Comparison of ENCODE assay signal across 14 cellular contexts in genomic region chr12:83827860-83828259, GRCh38.
DNase-seq lines count a peak whose midpoint lies in the region; ATAC-seq, FAIRE-seq and TF ChIP-seq lines count a peak whose summit lies in the region.
"Had no signal": no experiment of that assay in that cellular context is flagged by ENCODE, and none has a peak within 500 bp of the region (broad histone marks: within the 10 kb centered on the region; RNA-seq: fewer than 3 reads in every experiment).

No MANE protein-coding gene starts in this region.

- no peaks in the 10 kb centered on the region for H3K36me3 ChIP-seq in GM12878 (ENCODE audit: control insufficient read depth in 2 of 2, insufficient read depth in 2 of 2, low read length in 1 of 2)
- no peaks in the 10 kb centered on the region for H3K36me3 ChIP-seq in keratinocyte (ENCODE audit: control insufficient read depth in 2 of 2, extremely low read depth in 1 of 2, insufficient read depth in 2 of 2, low read length in 2 of 2)
- H3K36me3 ChIP-seq in naive thymus-derived CD4-positive, alpha-beta T cell (ENCODE audit: control insufficient read depth in 2 of 3, insufficient read depth in 3 of 3, low read length in 3 of 3) = no peaks in the 10 kb centered on the region
- H3K36me3 ChIP-seq: vagina had no signal

- H3K4me2 ChIP-seq in GM12878 (ENCODE audit: control insufficient read depth, insufficient read depth) (no peak overlapping the region), keratinocyte (ENCODE audit: control insufficient read depth, extremely low read depth, insufficient read depth, low read depth, low read length) (no peak overlapping the region)

- BruUV-seq in GM12878 (replicated peaks; lab: Mats Ljungman, UMichigan) = no TSS peak

- no peak for TF ChIP-seq POLR2A in GM12878 (IDR thresholded peaks at IDR 0.05; ENCODE audit: low read depth, low read length)

- H3K27ac Mint-ChIP-seq in naive thymus-derived CD4-positive, alpha-beta T cell = no peak overlapping the region
- H3K27ac Mint-ChIP-seq in activated CD4-positive, alpha-beta T cell treated with anti-CD3 and anti-CD28 coated beads for 36 hours = no peak overlapping the region

- WGBS in GM12878 (ENCODE audit: insufficient coverage, insufficient replicate concordance, low lambda C conversion rate, missing lambda C conversion rate) = 4% methylated on average over 2 of the region's 2 CpGs

- H2AFZ ChIP-seq in GM12878 (ENCODE audit: control insufficient read depth, low read depth, low read length) = no peak overlapping the region
- H2AFZ ChIP-seq in keratinocyte (ENCODE audit: control insufficient read depth, low read length) = peak overlapping the region; percentile 30

- no peak for TF ChIP-seq EP300 in GM12878 (IDR thresholded peaks at IDR 0.05; ENCODE audit: borderline replicate concordance in 1 of 2, control insufficient read depth in 1 of 2, low read depth in 2 of 2, low read length in 2 of 2)

- H3K27me3 ChIP-seq in GM12878 (replicated peaks in 1 of 2; ENCODE audit: control insufficient read depth in 2 of 2, insufficient read depth in 2 of 2, low read length in 1 of 2) = no peaks in the 10 kb centered on the region
- H3K27me3 ChIP-seq in keratinocyte (ENCODE audit: control insufficient read depth, extremely low read depth, insufficient read depth, low read length) = no peaks in the 10 kb centered on the region
- H3K27me3 ChIP-seq in naive thymus-derived CD4-positive, alpha-beta T cell (ENCODE audit: control insufficient read depth in 2 of 2, insufficient read depth in 2 of 2, low read length in 2 of 2) = no peaks in the 10 kb centered on the region
- H3K27me3 ChIP-seq: vagina had no signal

- H3K4me3 ChIP-seq in GM12878 = no peak overlapping the region
- H3K4me3 ChIP-seq in keratinocyte (ENCODE audit: control insufficient read depth in 2 of 3, extremely low read depth in 1 of 3, insufficient read depth in 2 of 3, low read depth in 1 of 3, low read length in 3 of 3) = no peak overlapping the region
- H3K4me3 ChIP-seq in naive thymus-derived CD4-positive, alpha-beta T cell (ENCODE audit: low read length) = no peak overlapping the region
- H3K4me3 ChIP-seq: skin epidermis, vagina had no signal

- no peak for FAIRE-seq in D721Med (lab: Jason Lieb, UNC)
- no peak for FAIRE-seq in GM12878 (lab: Jason Lieb, UNC)
- FAIRE-seq in keratinocyte (lab: Jason Lieb, UNC) = no peak
- FAIRE-seq: islet of Langerhans had no signal

- no peaks in the 10 kb centered on the region for H3K4me1 Mint-ChIP-seq in naive thymus-derived CD4-positive, alpha-beta T cell
- no peaks in the 10 kb centered on the region for H3K4me1 Mint-ChIP-seq in activated CD4-positive, alpha-beta T cell treated with anti-CD3 and anti-CD28 coated beads for 36 hours

- H4K20me1 ChIP-seq in GM12878 (ENCODE audit: control insufficient read depth, insufficient read depth) = no peaks in the 10 kb centered on the region
- no peaks in the 10 kb centered on the region for H4K20me1 ChIP-seq in keratinocyte (ENCODE audit: control insufficient read depth, extremely low read depth, insufficient read depth, low read length)

- H3K27me3 Mint-ChIP-seq in naive thymus-derived CD4-positive, alpha-beta T cell = no peaks in the 10 kb centered on the region
- H3K27me3 Mint-ChIP-seq in activated CD4-positive, alpha-beta T cell treated with anti-CD3 and anti-CD28 coated beads for 36 hours = no peaks in the 10 kb centered on the region

- TF ChIP-seq CTCF in D721Med (IDR thresholded peaks at IDR 0.05; ENCODE audit: insufficient read depth, missing control alignments) (peak; percentile 21), GM12878 (IDR thresholded peaks at IDR 0.05 in 2 of 3, conservative IDR thresholded peaks at IDR 0.05 in 1 of 3; ENCODE audit: control insufficient read depth in 2 of 3, extremely low read depth in 1 of 3, insufficient read depth in 1 of 3, low read depth in 3 of 3, low read length in 3 of 3) (no peak; a peak in 1 of 6 replicates), keratinocyte (optimal IDR thresholded peaks at IDR 0.05 in 1 of 3, IDR thresholded peaks at IDR 0.05 in 1 of 3, conservative IDR thresholded peaks at IDR 0.05 in 1 of 3; ENCODE audit: extremely low read depth in 1 of 3, insufficient read depth in 2 of 3, low read length in 3 of 3) (no peak)

- DNase-seq in D721Med (ENCODE audit: insufficient read length, low spot score) (no peak), NCI-H69 (lab: John Stamatoyannopoulos, UW) (peak; percentile 91), GM12878 (ENCODE audit: low read depth, low spot score) (no peak), keratinocyte (ENCODE audit: low read depth, low spot score) (no peak), cerebellar nuclear complex (lab: John Stamatoyannopoulos, UW) (no peak)
- no peak for DNase-seq in naive thymus-derived CD4-positive, alpha-beta T cell
- no peak for DNase-seq in activated CD4-positive, alpha-beta T cell treated with anti-CD3 and anti-CD28 coated beads for 36 hours
- DNase-seq: activated T-cell treated with anti-CD3 and anti-CD28 coated beads, Interleukin-2, amount 50 U/mL, for 48 hours; GOT3; NCI-H1930 had no signal

- SMC1A ChIA-PET in GM12878 (lab: Charles Lee; ENCODE audit: uncharacterized antibody, unreplicated experiment) = interaction anchor here (0.7 to 2.7 kb wide), 8 partner anchors 9 to 676 kb away, joined by 3 to 10 read pairs (median 4); no protein-coding TSS in a partner anchor

- no peak overlapping the region for H3K4me3 Mint-ChIP-seq in naive thymus-derived CD4-positive, alpha-beta T cell
- no peak overlapping the region for H3K4me3 Mint-ChIP-seq in activated CD4-positive, alpha-beta T cell treated with anti-CD3 and anti-CD28 coated beads for 36 hours

- POLR2A ChIA-PET in GM12878 (lab: Charles Lee) = no interaction called here
- POLR2A ChIA-PET in naive thymus-derived CD4-positive, alpha-beta T cell (lab: Charles Lee) = no interaction called here
- POLR2A ChIA-PET in activated CD4-positive, alpha-beta T cell treated with anti-CD3 and anti-CD28 coated beads for 36 hours (lab: Charles Lee) = no interaction called here

- in situ Hi-C loops in GM12878 (cut with MboI) = loop anchor here (5.0 to 10.0 kb wide), 3 partner anchors 677 to 1303 kb away; partner anchors contain the start of gene TMTC2

- CTCF ChIA-PET in GM12878 (lab: Yijun Ruan, JAX) = interaction anchor here (0.7 to 7.9 kb wide), 13 partner anchors 9 to 1143 kb away, joined by 3 to 120 read pairs (median 3); partner anchors contain the start of gene TMTC2
- CTCF ChIA-PET in naive thymus-derived CD4-positive, alpha-beta T cell (lab: Charles Lee) = no interaction called here
- CTCF ChIA-PET in activated CD4-positive, alpha-beta T cell treated with anti-CD3 and anti-CD28 coated beads for 36 hours (lab: Charles Lee) = interaction anchor here (2.8 kb wide), 1 partner anchor 18 kb away, joined by 6 read pairs; no protein-coding TSS in a partner anchor

- no peaks in the 10 kb centered on the region for H3K9me1 ChIP-seq in keratinocyte (ENCODE audit: control insufficient read depth, extremely low read depth, insufficient read depth, low read length)

- 0 out of 2 replicates have a peak, but pooled peaks have one; percentile 3 for TF ChIP-seq RAD21 in GM12878 (IDR thresholded peaks at IDR 0.05; ENCODE audit: insufficient read depth, low read depth, low read length)

- dilution Hi-C loops in keratinocyte (cut with MboI; ENCODE audit: extremely low pct_ligation_motif_present, low sequenced_read_pairs) = loop anchor here (25.0 kb wide), 1 partner anchor 559 kb away; no protein-coding TSS in a partner anchor

- H3K4me1 ChIP-seq in GM12878 (ENCODE audit: control insufficient read depth, insufficient read depth, low read length) (no peaks in the 10 kb centered on the region), keratinocyte (ENCODE audit: control insufficient read depth, extremely low read depth, insufficient read depth, low read length) (peaks cover 2% of the 10 kb centered on the region)
- no peaks in the 10 kb centered on the region for H3K4me1 ChIP-seq in naive thymus-derived CD4-positive, alpha-beta T cell (ENCODE audit: control insufficient read depth in 2 of 2, insufficient read depth in 2 of 2, low read length in 2 of 2)
- H3K4me1 ChIP-seq: vagina had no signal

- H3K9me3 Mint-ChIP-seq in naive thymus-derived CD4-positive, alpha-beta T cell = peaks cover 0 to 3% (median 0%) of the 10 kb centered on the region in 11 donors
- H3K9me3 Mint-ChIP-seq in activated CD4-positive, alpha-beta T cell treated with anti-CD3 and anti-CD28 coated beads for 36 hours (ENCODE audit: low read depth) = no peaks in the 10 kb centered on the region

- RAD21 ChIA-PET in GM12878 (lab: Charles Lee; ENCODE audit: unreplicated experiment) = interaction anchor here (0.6 to 8.7 kb wide), 4 partner anchors 129 to 1143 kb away, joined by 3 to 109 read pairs (median 8); partner anchors contain the start of gene TMTC2

- intact Hi-C loops in GM12878 (cut with micrococcal nuclease; ENCODE audit: unreplicated experiment) = no loop called here
- intact Hi-C loops in naive thymus-derived CD4-positive, alpha-beta T cell (cut with micrococcal nuclease) = loop anchor here in 1 of 2 donors (10.0 kb wide), 1 partner anchor 823 kb away; no protein-coding TSS in a partner anchor
- intact Hi-C loops in activated CD4-positive, alpha-beta T cell treated with anti-CD3 and anti-CD28 coated beads for 36 hours (cut with DNase I, micrococcal nuclease) = loop anchor here (2.0 to 10.0 kb wide), 3 partner anchors 675 to 1013 kb away; no protein-coding TSS in a partner anchor

- H3K36me3 Mint-ChIP-seq in naive thymus-derived CD4-positive, alpha-beta T cell = no peaks in the 10 kb centered on the region
- H3K36me3 Mint-ChIP-seq in activated CD4-positive, alpha-beta T cell treated with anti-CD3 and anti-CD28 coated beads for 36 hours (ENCODE audit: low read depth) = no peaks in the 10 kb centered on the region

- H3K79me2 ChIP-seq in GM12878 (ENCODE audit: control insufficient read depth, insufficient read depth, low read length) (no peaks in the 10 kb centered on the region), keratinocyte (ENCODE audit: control insufficient read depth, insufficient read depth, low read length) (no peaks in the 10 kb centered on the region)

- ATAC-seq in GM12878 (no peak), GM19023 (IDR thresholded peaks at IDR 0.05; ENCODE audit: unreplicated experiment) (no peak)
- no peak for ATAC-seq in naive thymus-derived CD4-positive, alpha-beta T cell
- ATAC-seq in activated CD4-positive, alpha-beta T cell treated with anti-CD3 and anti-CD28 coated beads for 36 hours = no peak

- no peak overlapping the region for H3K27ac ChIP-seq in GM12878 (ENCODE audit: control insufficient read depth, insufficient read depth)
- H3K27ac ChIP-seq in keratinocyte (ENCODE audit: control insufficient read depth, insufficient read depth, low read length) = no peak overlapping the region
- H3K27ac ChIP-seq in naive thymus-derived CD4-positive, alpha-beta T cell (ENCODE audit: low read depth, low read length) = no peak overlapping the region
- H3K27ac ChIP-seq: vagina had no signal

- H3K9me3 ChIP-seq in GM12878 (replicated peaks; ENCODE audit: control insufficient read depth, insufficient read depth, low read length) = no peaks in the 10 kb centered on the region
- H3K9me3 ChIP-seq in keratinocyte (ENCODE audit: control insufficient read depth, low read depth, low read length) = no peaks in the 10 kb centered on the region
- no peaks in the 10 kb centered on the region for H3K9me3 ChIP-seq in naive thymus-derived CD4-positive, alpha-beta T cell (ENCODE audit: control insufficient read depth in 2 of 3, low read length in 3 of 3)
- H3K9me3 ChIP-seq: vagina had no signal

- H3K9ac ChIP-seq in GM12878 (ENCODE audit: control insufficient read depth, insufficient read depth, low read length) = no peak overlapping the region
- H3K9ac ChIP-seq in keratinocyte (ENCODE audit: control insufficient read depth, extremely low read depth, insufficient read depth, low read length) = no peak overlapping the region
